23 cellular contexts compared by ENCODE assay signal in the genomic region with DNA sequence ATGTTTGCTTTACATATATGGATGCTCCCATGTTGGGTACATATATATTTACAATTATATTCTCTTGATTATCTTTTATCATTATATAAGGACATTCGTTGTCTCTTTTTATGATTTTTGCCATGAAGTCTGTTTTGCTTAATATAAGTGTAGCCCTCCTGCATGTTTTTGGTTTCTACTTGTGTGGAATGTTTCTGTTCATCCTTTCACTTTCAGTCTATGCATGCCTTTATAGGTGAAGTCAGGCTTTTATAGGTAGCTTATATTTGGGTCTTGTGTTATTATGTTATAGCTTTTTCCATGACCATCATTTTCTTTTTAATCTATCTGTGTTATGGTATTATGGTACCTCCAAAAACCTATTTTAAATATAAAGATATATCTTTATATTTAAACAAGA.
"Had no signal": no experiment of that assay in that cellular context is flagged by ENCODE, and none has a peak within 500 bp of the region (broad histone marks: within the 10 kb centered on the region; RNA-seq: fewer than 3 reads in every experiment).

No MANE protein-coding gene starts in this region.

- H3K27me3 ChIP-seq: body of pancreas, dorsolateral prefrontal cortex, gastrocnemius medialis, testis, transverse colon had no signal

- H3K27me3 Mint-ChIP-seq: activated B cell treated with CpG ODN at 0.5 μM for 24 hours; activated CD4-positive, alpha-beta T cell treated with anti-CD3 and anti-CD28 coated beads for 36 hours; activated naive CD8-positive, alpha-beta T cell; natural killer cell treated with Interleukin-12 subunit alpha and Interleukin-12 subunit beta and Interleukin-15 and Interleukin-18, amount 100 ng/mL, for 72 hours had no signal

- H3K36me3 Mint-ChIP-seq: activated naive CD8-positive, alpha-beta T cell had no signal

- H3K9me3 ChIP-seq: body of pancreas, gastrocnemius medialis, left ventricle myocardium inferior, testis, transverse colon had no signal

- H3K4me1 Mint-ChIP-seq: activated B cell treated with CpG ODN at 0.5 μM for 24 hours; activated CD4-positive, alpha-beta T cell treated with anti-CD3 and anti-CD28 coated beads for 36 hours had no signal

- ATAC-seq: activated CD4-positive, alpha-beta T cell treated with anti-CD3 and anti-CD28 coated beads for 36 hours; activated T-cell treated with anti-CD3 and anti-CD28 coated beads, Interleukin-2, amount 50 U/mL, for 72 hours; body of pancreas; gastrocnemius medialis; mucosa of descending colon; natural killer cell treated with Interleukin-12 subunit alpha and Interleukin-12 subunit beta and Interleukin-15 and Interleukin-18, amount 100 ng/mL, for 72 hours; right cardiac atrium; stimulated activated naive CD8-positive, alpha-beta T cell treated with anti-CD3 and anti-CD28 coated beads, Interleukin-15, Interleukin-2, amounts not matched to agents 100 U/mL and 50 U/mL, for 24 hours had no signal

- DNase-seq: activated B cell treated with CpG ODN at 0.5 μM for 24 hours; activated CD4-positive, alpha-beta T cell treated with anti-CD3 and anti-CD28 coated beads for 36 hours; activated naive CD4-positive, alpha-beta T cell treated with Interleukin-2 at 50 U/mL for 16 hours; activated T-cell treated with anti-CD3 and anti-CD28 coated beads for 4 hours; activated T-cell treated with anti-CD3 and anti-CD28 coated beads, Interleukin-2, amount 50 U/mL, for 72 hours; aorta; body of pancreas; cerebellar nuclear complex; dorsolateral prefrontal cortex; effector memory CD4-positive, alpha-beta T cell; erythroblast; gastrocnemius medialis; glutamatergic neuron; left ventricle myocardium inferior; mucosa of descending colon; posterior cingulate gyrus; right cardiac atrium; stimulated activated naive CD8-positive, alpha-beta T cell treated with anti-CD3 and anti-CD28 coated beads, Interleukin-15, Interleukin-2, amounts not matched to agents 100 U/mL and 50 U/mL, for 24 hours; testis; transverse colon had no signal

- H3K27ac Mint-ChIP-seq: activated B cell treated with CpG ODN at 0.5 μM for 24 hours; activated CD4-positive, alpha-beta T cell treated with anti-CD3 and anti-CD28 coated beads for 36 hours; activated naive CD8-positive, alpha-beta T cell; activated T-cell treated with anti-CD3 and anti-CD28 coated beads, Interleukin-2, amount 50 U/mL, for 72 hours; natural killer cell treated with Interleukin-12 subunit alpha and Interleukin-12 subunit beta and Interleukin-15 and Interleukin-18, amount 100 ng/mL, for 72 hours had no signal

- H3K36me3 ChIP-seq: gastrocnemius medialis, left ventricle myocardium inferior, transverse colon had no signal

- H3K27ac ChIP-seq: body of pancreas, coronary artery, dorsolateral prefrontal cortex, gastrocnemius medialis, left ventricle myocardium inferior, testis, transverse colon had no signal

- H3K4me1 ChIP-seq: body of pancreas, gastrocnemius medialis, left ventricle myocardium inferior, testis, transverse colon had no signal

- H3K4me3 Mint-ChIP-seq: activated B cell treated with CpG ODN at 0.5 μM for 24 hours; activated CD4-positive, alpha-beta T cell treated with anti-CD3 and anti-CD28 coated beads for 36 hours; activated naive CD8-positive, alpha-beta T cell; activated T-cell treated with anti-CD3 and anti-CD28 coated beads, Interleukin-2, amount 50 U/mL, for 72 hours; natural killer cell treated with Interleukin-12 subunit alpha and Interleukin-12 subunit beta and Interleukin-15 and Interleukin-18, amount 100 ng/mL, for 72 hours had no signal

- H3K4me3 ChIP-seq: body of pancreas, coronary artery, dorsolateral prefrontal cortex, gastrocnemius medialis, left ventricle myocardium inferior, mucosa of descending colon, testis, transverse colon had no signal
